8 cellular contexts compared by ENCODE assay signal in the genomic region with DNA sequence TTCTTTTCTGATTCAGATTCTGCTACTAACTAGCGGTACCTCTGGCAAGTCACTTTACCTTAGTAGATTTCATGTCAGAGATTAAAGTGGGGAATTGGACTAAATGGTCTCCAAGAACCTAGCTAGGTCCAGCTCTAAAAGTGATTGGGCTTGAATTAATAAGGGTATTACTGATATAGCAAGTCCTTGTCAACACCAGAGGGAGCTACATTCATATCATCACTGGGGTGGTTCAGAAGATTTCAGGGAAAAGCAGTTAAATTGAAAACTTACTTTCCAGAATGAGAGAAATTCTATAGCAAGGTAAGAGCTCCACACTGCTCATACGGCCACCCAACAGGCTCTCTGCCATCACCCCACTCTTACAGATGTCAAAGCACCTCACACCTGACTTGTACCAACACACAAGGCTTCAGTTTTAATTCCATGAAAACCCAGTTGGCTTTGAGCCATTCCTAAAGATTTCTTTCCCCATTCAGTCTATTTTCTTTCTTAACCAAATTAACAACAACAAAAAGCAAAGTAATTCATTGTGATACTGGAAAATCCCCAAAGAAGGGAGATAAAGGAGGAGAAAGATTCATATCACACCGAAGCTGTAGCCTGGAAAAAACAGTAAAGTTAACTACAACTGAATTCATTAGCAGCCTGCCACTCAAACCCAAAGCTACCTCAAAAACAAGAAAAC. TPM values are rescaled to one million over a fixed set of nuclear protein-coding genes. Genes with fewer than 3 reads are reported as not detected.
DNase-seq lines count a peak whose midpoint lies in the region; TF ChIP-seq lines count a peak whose summit lies in the region.

No MANE protein-coding gene starts in this region.

- H3K36me3 ChIP-seq in parathyroid adenoma (ENCODE audit: control insufficient read depth, insufficient read depth, low read length): no peaks in the 10 kb centered on the region

- H3K4me2 ChIP-seq in parathyroid adenoma (ENCODE audit: low read length): no peak overlapping the region

- H3K27me3 ChIP-seq in parathyroid adenoma (ENCODE audit: control insufficient read depth, insufficient read depth, low read length): no peaks in the 10 kb centered on the region

- no peaks in the 10 kb centered on the region for H3K79me2 ChIP-seq in parathyroid adenoma

- no peak overlapping the region for H3K9ac ChIP-seq in parathyroid adenoma

- H2AFZ ChIP-seq in parathyroid adenoma: no peak overlapping the region

- H3K9me3 ChIP-seq in parathyroid adenoma (ENCODE audit: control insufficient read depth, low read length): no peaks in the 10 kb centered on the region

- DNase-seq in NCI-H2196 (lab: John Stamatoyannopoulos, UW; ENCODE audit: unreplicated experiment) (peak; percentile 3), NCI-H2196 treated with DMSO at 0.1 percent for 48 hours (lab: John Stamatoyannopoulos, UW; ENCODE audit: unreplicated experiment) (no peak), NAMALWA (ENCODE audit: low spot score) (peak; percentile 32), dermis blood vessel endothelial cell (peak; percentile 82), GDM1 (lab: John Stamatoyannopoulos, UW) (no peak)
- no peak for DNase-seq in activated effector memory CD4-positive, alpha-beta T cell treated with anti-CD3 and anti-CD28 coated beads, Interleukin-2, amount 50 U/mL, for 16 hours
- DNase-seq in activated CD4-positive, alpha-beta T cell treated with anti-CD3 and anti-CD28 coated beads, Interleukin-2, amount 50 U/mL, for 48 hours: no peak

- H3K4me3 ChIP-seq in parathyroid adenoma (ENCODE audit: low read depth, low read length): no peak overlapping the region

- no peaks in the 10 kb centered on the region for H3K4me1 ChIP-seq in parathyroid adenoma

- H3K27ac ChIP-seq in parathyroid adenoma: no peak overlapping the region

- TF ChIP-seq CTCF in parathyroid adenoma (IDR thresholded peaks at IDR 0.05): peak; percentile 54

RNA-seq across cellular contexts. Expression of a gene that starts 38.0 kb away (rescaled TPM):
- total RNA-seq in dermis blood vessel endothelial cell: 3.5 and 6.6 TPM in 2 replicates

Comparison
In these comparisons a context has a peak if more than half of its experiments do, and no peak if none do; other contexts are left out.
1. DNase-seq: peak in NCI-H2196 (single experiment), NAMALWA (single experiment) and dermis blood vessel endothelial cell (single experiment); none in NCI-H2196 treated with DMSO at 0.1 percent for 48 hours (single experiment), GDM1 (single experiment), activated effector memory CD4-positive, alpha-beta T cell treated with anti-CD3 and anti-CD28 coated beads, Interleukin-2, amount 50 U/mL, for 16 hours (single experiment) and activated CD4-positive, alpha-beta T cell treated with anti-CD3 and anti-CD28 coated beads, Interleukin-2, amount 50 U/mL, for 48 hours (0 of 2).